ENCODE assay signal across 24 cellular contexts in the genomic region with DNA sequence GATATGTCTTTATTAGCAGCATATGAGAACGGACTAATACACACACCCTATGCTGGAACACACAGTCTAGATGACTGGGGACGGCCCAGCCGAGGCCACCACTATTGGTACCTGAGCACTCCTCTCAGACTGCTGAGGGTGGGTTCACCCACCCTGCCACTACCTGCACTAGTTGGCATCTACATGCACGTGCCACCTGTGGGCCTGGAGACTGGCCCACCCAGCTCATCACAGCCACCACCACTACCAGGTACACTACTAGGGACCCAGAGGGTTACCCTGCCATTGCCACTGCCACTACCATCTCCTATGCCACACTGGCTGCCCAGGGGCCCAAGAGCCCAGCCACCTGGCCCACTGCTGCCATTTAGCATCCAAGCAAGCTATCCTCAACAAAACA.
"Had no signal": no experiment of that assay in that cellular context is flagged by ENCODE, and none has a peak within 500 bp of the region (broad histone marks: within the 10 kb centered on the region; RNA-seq: fewer than 3 reads in every experiment).

No MANE protein-coding gene starts in this region.

- H3K27ac ChIP-seq: epithelial cell of prostate, esophagus squamous epithelium, parathyroid adenoma, SJCRH30, thoracic aorta, upper lobe of left lung had no signal

- H3K9ac ChIP-seq: parathyroid adenoma had no signal

- H3K4me3 Mint-ChIP-seq: activated CD4-positive, alpha-beta memory T cell treated with anti-CD3 and anti-CD28 coated beads, Interleukin-2, amount 10 ng/mL, durations not matched to agents 7 days and 5 days; activated CD4-positive, alpha-beta T cell treated with anti-CD3 and anti-CD28 coated beads, Interleukin-2, amount 10 ng/mL, durations not matched to agents 24 days and 14 days; activated naive CD4-positive, alpha-beta T cell treated with anti-CD3 and anti-CD28 coated beads, Interleukin-2, amount 10 ng/mL, durations not matched to agents 7 days and 5 days; central memory CD8-positive, alpha-beta T cell; naive B cell had no signal

- H3K4me1 Mint-ChIP-seq: naive B cell had no signal

- H3K36me3 ChIP-seq: SJCRH30 had no signal

- H3K27me3 ChIP-seq: esophagus squamous epithelium, SJCRH30, upper lobe of left lung had no signal

- H3K27ac Mint-ChIP-seq: activated CD4-positive, alpha-beta memory T cell treated with anti-CD3 and anti-CD28 coated beads, Interleukin-2, amount 10 ng/mL, durations not matched to agents 7 days and 5 days; activated CD4-positive, alpha-beta T cell treated with anti-CD3 and anti-CD28 coated beads, Interleukin-2, amount 10 ng/mL, durations not matched to agents 24 days and 14 days; activated T-helper 2 cell treated with anti-CD3 and anti-CD28 coated beads, Interferon-gamma antibody, Interleukin-2, Interleukin-4, amounts not matched to agents 10 μg/mL and 5 μg/mL and 100 μg/mL, durations not matched to agents 14 hours and 24 hours and 36 hours had no signal

- DNase-seq: activated CD4-positive, alpha-beta memory T cell treated with anti-CD3 and anti-CD28 coated beads, Interleukin-2, amount 10 ng/mL, durations not matched to agents 7 days and 5 days; activated CD4-positive, alpha-beta T cell treated with anti-CD3 and anti-CD28 coated beads, Interleukin-2, amount 10 ng/mL, durations not matched to agents 24 days and 14 days; activated CD4-positive, CD25-positive, alpha-beta regulatory T cell treated with anti-CD3 and anti-CD28 coated beads, Interleukin-2, amount 50 U/mL, for 72 hours; activated naive CD4-positive, alpha-beta T cell treated with anti-CD3 and anti-CD28 coated beads, Interleukin-2, amount 10 ng/mL, durations not matched to agents 7 days and 5 days; anterior cingulate cortex; effector CD8-positive, alpha-beta T cell; esophagus squamous epithelium; foreskin melanocyte; naive B cell; nucleus accumbens; SJCRH30; stimulated activated CD4-positive, alpha-beta T cell treated with anti-CD3 and anti-CD28 coated beads, Interleukin-12 subunit alpha, Interleukin-12 subunit beta, amount 100 ng/mL, for 4 hours; stimulated activated CD4-positive, alpha-beta T cell treated with anti-CD3 and anti-CD28 coated beads, Interleukin-4, amount 100 ng/mL, for 1 hour; stimulated activated naive CD8-positive, alpha-beta T cell treated with anti-CD3 and anti-CD28 coated beads, Interleukin-15, Interleukin-2, amounts not matched to agents 100 U/mL and 50 U/mL, for 24 hours; T-helper 2 cell had no signal

- H2AFZ ChIP-seq: parathyroid adenoma had no signal

- H3K9me3 ChIP-seq: SJCRH30 had no signal

- H3K4me3 ChIP-seq: esophagus squamous epithelium, SJCRH30, thoracic aorta, upper lobe of left lung had no signal

- ATAC-seq: left ventricle myocardium superior; right cardiac atrium; SK-N-SH treated with all-trans-retinoic acid at 6 μM for 48 hours; stimulated activated naive CD8-positive, alpha-beta T cell treated with anti-CD3 and anti-CD28 coated beads, Interleukin-15, Interleukin-2, amounts not matched to agents 100 U/mL and 50 U/mL, for 24 hours had no signal

- H3K27me3 Mint-ChIP-seq: activated CD4-positive, alpha-beta memory T cell treated with anti-CD3 and anti-CD28 coated beads, Interleukin-2, amount 10 ng/mL, durations not matched to agents 7 days and 5 days; activated CD4-positive, alpha-beta T cell treated with anti-CD3 and anti-CD28 coated beads, Interleukin-2, amount 10 ng/mL, durations not matched to agents 24 days and 14 days; activated naive CD4-positive, alpha-beta T cell treated with anti-CD3 and anti-CD28 coated beads, Interleukin-2, amount 10 ng/mL, durations not matched to agents 7 days and 5 days; central memory CD8-positive, alpha-beta T cell; naive B cell had no signal

- H3K4me1 ChIP-seq: esophagus squamous epithelium, parathyroid adenoma, SJCRH30, upper lobe of left lung had no signal
